ENCODE assay signal across 1 cellular context in genomic region chr5:135457424-135458071, GRCh38.
TF ChIP-seq lines count a peak whose summit lies in the region.

No MANE protein-coding gene starts in this region.

TF ChIP-seq in K562, 482 proteins besides CTCF, POLR2A, EP300 and RAD21 (continued from another document and continues in another):
- peak; percentile 70; the same call in 1 of the 2 replicates for TF ChIP-seq RREB1 (CRISPR knock-in tag; IDR thresholded peaks at IDR 0.05)
- TF ChIP-seq BHLHE40 (IDR thresholded peaks at IDR 0.05; ENCODE audit: low read length), result peak; percentile 31; the same call in 1 of the 2 replicates
- TF ChIP-seq ARID2 (IDR thresholded peaks at IDR 0.05), result 0 out of 2 replicates have a peak, but pooled peaks have one; percentile 31
- TF ChIP-seq EHMT2 (IDR thresholded peaks at IDR 0.05), result peak; percentile 39; the same call in 1 of the 2 replicates
- TF ChIP-seq RCOR1 (IDR thresholded peaks at IDR 0.05; ENCODE audit: borderline replicate concordance in 1 of 2, low read depth in 2 of 2, low read length in 2 of 2), result peak in 1 of 2 experiments; percentile 78; a peak in 2 of 4 replicates
- TF ChIP-seq CTCFL (IDR thresholded peaks at IDR 0.05; ENCODE audit: borderline replicate concordance, insufficient read depth, low read depth, low read length, poor library complexity, severe bottlenecking), result peak; percentile 47
- TF ChIP-seq NR2C2 (CRISPR knock-in tag; IDR thresholded peaks at IDR 0.05), result no peak
- no peak for TF ChIP-seq NR2C2 (tag; IDR thresholded peaks at IDR 0.05)
- TF ChIP-seq YY1 (IDR thresholded peaks at IDR 0.05; ENCODE audit: borderline replicate concordance in 1 of 3, control insufficient read depth in 1 of 3, extremely low read depth in 1 of 3, insufficient read depth in 3 of 3, insufficient read length in 1 of 3, insufficient replicate concordance in 2 of 3, low read depth in 1 of 3, low read length in 2 of 3), result peak in 2 of 3 experiments; percentile 50 to 73
- peak; percentile 49; the same call in 1 of the 2 replicates for TF ChIP-seq KLF16 (IDR thresholded peaks at IDR 0.05)
- no peak for TF ChIP-seq FOXA3 (CRISPR knock-in tag; conservative IDR thresholded peaks at IDR 0.05 in 1 of 2, IDR thresholded peaks at IDR 0.05 in 1 of 2)
- no peak for TF ChIP-seq HNRNPK (IDR thresholded peaks at IDR 0.05; ENCODE audit: low read depth, low read length, poor library complexity, severe bottlenecking)
- no peak for TF ChIP-seq ZNF780A (CRISPR knock-in tag; IDR thresholded peaks at IDR 0.05)
- no peak for TF ChIP-seq ZBTB8A (IDR thresholded peaks at IDR 0.05; ENCODE audit: partially characterized antibody)
- TF ChIP-seq CREM (IDR thresholded peaks at IDR 0.05; ENCODE audit: low read depth), result 0 out of 2 replicates have a peak, but pooled peaks have one; percentile 43
- TF ChIP-seq POLR3A (IDR thresholded peaks at IDR 0.05; ENCODE audit: borderline replicate concordance, extremely low read depth, insufficient read depth, insufficient read length), result no peak
- peak; percentile 85; the same call in 1 of the 2 replicates for TF ChIP-seq NR4A1 (CRISPR knock-in tag; IDR thresholded peaks at IDR 0.05)
- no peak for TF ChIP-seq NR4A1 (tag; IDR thresholded peaks at IDR 0.05)
- TF ChIP-seq DEAF1 (CRISPR knock-in tag; IDR thresholded peaks at IDR 0.05), result peak; percentile 65; the same call in 1 of the 2 replicates
- peak; percentile 31 to 82; a peak in 3 of 4 replicates for TF ChIP-seq MAZ (CRISPR knock-in tag; conservative IDR thresholded peaks at IDR 0.05 in 1 of 2, IDR thresholded peaks at IDR 0.05 in 1 of 2)
- TF ChIP-seq RBBP5 (IDR thresholded peaks at IDR 0.05; ENCODE audit: borderline replicate concordance, insufficient read depth, low read length, poor library complexity, severe bottlenecking), result peak; percentile 28
- 0 out of 2 replicates have a peak, but pooled peaks have one; percentile 49 for TF ChIP-seq ZNF583 (CRISPR knock-in tag; IDR thresholded peaks at IDR 0.05)
- no peak for TF ChIP-seq MCM2 (IDR thresholded peaks at IDR 0.05; ENCODE audit: low read depth)
- peak; percentile 65; the same call in 1 of the 2 replicates for TF ChIP-seq MYC (IDR thresholded peaks at IDR 0.05; ENCODE audit: low read depth, low read length)
- TF ChIP-seq MYC (CRISPR knock-in tag; IDR thresholded peaks at IDR 0.05; ENCODE audit: borderline replicate concordance, low read depth), result no peak
- no peak for TF ChIP-seq KAT8 (IDR thresholded peaks at IDR 0.05; ENCODE audit: low read depth)
- TF ChIP-seq ZNF140 (CRISPR knock-in tag; IDR thresholded peaks at IDR 0.05), result no peak
- peak in 1 of 2 experiments; percentile 16 for TF ChIP-seq E2F6 (IDR thresholded peaks at IDR 0.05; ENCODE audit: borderline replicate concordance in 1 of 2, extremely low read depth in 1 of 2, insufficient read depth in 1 of 2, insufficient read length in 1 of 2, low read depth in 1 of 2, low read length in 1 of 2, poor library complexity in 1 of 2, severe bottlenecking in 1 of 2)
- TF ChIP-seq CTBP1 (IDR thresholded peaks at IDR 0.05; ENCODE audit: borderline replicate concordance), result peak; percentile 51; the same call in 1 of the 2 replicates
- no peak for TF ChIP-seq ZNF253 (CRISPR knock-in tag; conservative IDR thresholded peaks at IDR 0.05)
- TF ChIP-seq ZBTB26 (CRISPR knock-in tag; IDR thresholded peaks at IDR 0.05), result no peak
- 0 out of 2 replicates have a peak, but pooled peaks have one; percentile 20 for TF ChIP-seq THRB (CRISPR knock-in tag; conservative IDR thresholded peaks at IDR 0.05)
- TF ChIP-seq CBX3 (IDR thresholded peaks at IDR 0.05; ENCODE audit: borderline replicate concordance in 1 of 2, low read length in 2 of 2), result 0 out of 3 replicates have a peak, but pooled peaks of 1 of the 2 experiments have one; percentile 13
- TF ChIP-seq ID3 (CRISPR knock-in tag; IDR thresholded peaks at IDR 0.05), result no peak
- peak; percentile 24; the same call in 1 of the 2 replicates for TF ChIP-seq ID3 (tag; IDR thresholded peaks at IDR 0.05)
- TF ChIP-seq CREB3 (tag; conservative IDR thresholded peaks at IDR 0.05; ENCODE audit: low read depth), result no peak
- no peak for TF ChIP-seq TCF7 (IDR thresholded peaks at IDR 0.05; ENCODE audit: borderline replicate concordance)
- 0 out of 2 replicates have a peak, but pooled peaks have one; percentile 57 for TF ChIP-seq HBP1 (CRISPR knock-in tag; IDR thresholded peaks at IDR 0.05)
- no peak for TF ChIP-seq ZBTB12 (CRISPR knock-in tag; IDR thresholded peaks at IDR 0.05)
- peak; percentile 74 for TF ChIP-seq ZBTB17 (CRISPR knock-in tag; IDR thresholded peaks at IDR 0.05)
